Comparison of ENCODE assay signal across 17 cellular contexts in the genomic region with DNA sequence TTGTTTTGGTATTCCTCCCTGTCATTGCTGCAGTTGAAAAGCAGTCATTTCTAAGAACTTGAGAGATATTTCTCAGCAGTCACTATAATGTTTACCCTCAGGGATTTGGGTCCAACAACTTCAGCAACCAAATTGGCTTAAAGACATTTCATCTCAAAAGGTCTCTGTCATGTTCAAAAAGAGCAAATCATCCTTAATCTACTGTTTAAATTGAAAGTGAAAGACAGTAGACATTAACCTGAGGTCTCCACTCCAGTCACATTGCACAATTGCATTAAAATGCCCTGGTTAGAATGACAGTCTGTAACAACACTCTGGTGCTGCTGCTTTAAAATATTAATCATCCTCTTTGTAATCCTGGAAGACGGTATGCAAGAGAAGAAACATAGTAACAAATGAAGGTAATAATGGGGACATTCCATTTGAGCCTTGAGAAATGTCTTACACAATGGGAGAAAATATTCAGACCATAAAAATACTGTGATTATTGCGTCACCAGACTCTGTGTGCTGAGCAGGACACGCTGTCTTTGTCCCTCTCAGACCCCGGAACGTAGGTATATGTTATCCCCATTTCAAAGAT.
DNase-seq lines count a peak whose midpoint lies in the region; ATAC-seq, FAIRE-seq and TF ChIP-seq lines count a peak whose summit lies in the region.
"Had no signal": no experiment of that assay in that cellular context is flagged by ENCODE, and none has a peak within 500 bp of the region (broad histone marks: within the 10 kb centered on the region; RNA-seq: fewer than 3 reads in every experiment).

No MANE protein-coding gene starts in this region.

- no peaks in the 10 kb centered on the region for H3K27me3 Mint-ChIP-seq in GM23338 (ENCODE audit: insufficient read depth, low read depth, poor library complexity)
- H3K27me3 Mint-ChIP-seq in T-helper 17 cell: no peaks in the 10 kb centered on the region

- H4K20me1 ChIP-seq in GM23338 (replicated peaks; ENCODE audit: insufficient read depth): no peaks in the 10 kb centered on the region
- H4K20me1 ChIP-seq in MM.1S (ENCODE audit: insufficient read depth, low read length): no peaks in the 10 kb centered on the region
- H4K20me1 ChIP-seq in K562 (replicated peaks; ENCODE audit: control insufficient read depth, insufficient read depth, low read length): no peaks in the 10 kb centered on the region
- H4K20me1 ChIP-seq in smooth muscle cell (ENCODE audit: low read depth): no peaks in the 10 kb centered on the region

- H3K27me3 ChIP-seq in GM23338 (ENCODE audit: insufficient read depth): no peaks in the 10 kb centered on the region
- H3K27me3 ChIP-seq in MM.1S (replicated peaks; ENCODE audit: insufficient read depth, low read length): no peaks in the 10 kb centered on the region
- H3K27me3 ChIP-seq in K562 (ENCODE audit: control insufficient read depth in 2 of 2, insufficient read depth in 2 of 2, low read length in 2 of 2): no peaks in the 10 kb centered on the region
- H3K27me3 ChIP-seq in smooth muscle cell (ENCODE audit: low read depth): no peaks in the 10 kb centered on the region
- H3K27me3 ChIP-seq: heart left ventricle, right atrium auricular region, upper lobe of right lung had no signal

- H3K9me1 ChIP-seq in K562 (ENCODE audit: control insufficient read depth, insufficient read depth, low read length): no peaks in the 10 kb centered on the region

- TF ChIP-seq CTCF in GM23338 (conservative IDR thresholded peaks at IDR 0.05; ENCODE audit: low read depth in 2 of 2) (no peak), MM.1S (IDR thresholded peaks at IDR 0.05; ENCODE audit: low read length) (no peak), K562 (IDR thresholded peaks at IDR 0.05 in 2 of 3, conservative IDR thresholded peaks at IDR 0.05 in 1 of 3; ENCODE audit: insufficient read depth in 2 of 3, low read depth in 1 of 3, low read length in 3 of 3) (no peak), smooth muscle cell (IDR thresholded peaks at IDR 0.05; ENCODE audit: borderline replicate concordance, insufficient read depth, poor library complexity, severe bottlenecking) (no peak)

- H3K4me3 ChIP-seq in GM23338 (no peak overlapping the region), MM.1S (ENCODE audit: low read length) (no peak overlapping the region), K562 (no peak overlapping the region), smooth muscle cell (no peak overlapping the region)
- H3K4me3 ChIP-seq: coronary artery, heart left ventricle, right atrium auricular region, upper lobe of right lung had no signal

- no peak for FAIRE-seq in K562 (lab: Jason Lieb, UNC)

- H3K4me1 ChIP-seq in GM23338 (ENCODE audit: insufficient read depth) (peaks cover 19% of the 10 kb centered on the region; the same call in 1 of the 2 replicates), MM.1S (ENCODE audit: low read length) (no peaks in the 10 kb centered on the region), K562 (replicated peaks in 1 of 2; ENCODE audit: control insufficient read depth in 2 of 2, insufficient read depth in 2 of 2, low read length in 2 of 2) (no peaks in the 10 kb centered on the region), smooth muscle cell (ENCODE audit: low read depth) (no peaks in the 10 kb centered on the region)
- H3K4me1 ChIP-seq: heart left ventricle, right atrium auricular region, upper lobe of right lung had no signal

- H3K9me2 ChIP-seq in GM23338 (ENCODE audit: insufficient read depth): peaks cover 11% of the 10 kb centered on the region
- no peaks in the 10 kb centered on the region for H3K9me2 ChIP-seq in MM.1S (replicated peaks; ENCODE audit: insufficient read depth, low read length)

- H3K4me1 Mint-ChIP-seq in GM23338 (peaks cover 18% of the 10 kb centered on the region), T-helper 17 cell (no peaks in the 10 kb centered on the region)
- H3K4me1 Mint-ChIP-seq in stimulated activated effector memory CD8-positive, alpha-beta T cell treated with anti-CD3 and anti-CD28 coated beads, Interleukin-12 subunit alpha, Interleukin-12 subunit beta, amount 100 ng/mL, for 72 hours: no peaks in the 10 kb centered on the region

- no peak for TF ChIP-seq POLR2A in K562 (conservative IDR thresholded peaks at IDR 0.05)

- H3K9me3 Mint-ChIP-seq in GM23338: no peaks in the 10 kb centered on the region
- H3K9me3 Mint-ChIP-seq in stimulated activated effector memory CD8-positive, alpha-beta T cell treated with anti-CD3 and anti-CD28 coated beads, Interleukin-12 subunit alpha, Interleukin-12 subunit beta, amount 100 ng/mL, for 72 hours: peaks cover 6% of the 10 kb centered on the region

- H3K79me2 ChIP-seq in GM23338 (replicated peaks; ENCODE audit: insufficient read depth) (no peaks in the 10 kb centered on the region), MM.1S (ENCODE audit: low read length) (no peaks in the 10 kb centered on the region), K562 (ENCODE audit: control insufficient read depth, insufficient read depth, low read length) (no peaks in the 10 kb centered on the region), smooth muscle cell (ENCODE audit: low read depth) (no peaks in the 10 kb centered on the region)

- H3K9me3 ChIP-seq in MM.1S (replicated peaks; ENCODE audit: insufficient read depth, low read length) (no peaks in the 10 kb centered on the region), K562 (replicated peaks; ENCODE audit: control insufficient read depth, insufficient read depth, low read depth, low read length) (no peaks in the 10 kb centered on the region), T-helper 17 cell (ENCODE audit: control insufficient read depth, low read length, poor library complexity, severe bottlenecking) (no peaks in the 10 kb centered on the region), smooth muscle cell (replicated peaks; ENCODE audit: low read depth) (no peaks in the 10 kb centered on the region)
- H3K9me3 ChIP-seq: heart left ventricle, right atrium auricular region, upper lobe of right lung had no signal

- H2AFZ ChIP-seq in GM23338 (peak overlapping the region; percentile 91), MM.1S (ENCODE audit: low read length) (no peak overlapping the region), K562 (ENCODE audit: low read depth, low read length) (no peak overlapping the region), smooth muscle cell (ENCODE audit: low read depth) (no peak overlapping the region)

- ATAC-seq in GM23338 (no peak), K562 (no peak), T-helper 17 cell (no peak)
- ATAC-seq in stimulated activated effector memory CD8-positive, alpha-beta T cell treated with anti-CD3 and anti-CD28 coated beads, Interleukin-12 subunit alpha, Interleukin-12 subunit beta, amount 100 ng/mL, for 72 hours: no peak
- ATAC-seq: heart left ventricle, upper lobe of right lung had no signal

- H3K36me3 ChIP-seq in GM23338 (ENCODE audit: insufficient read depth) (no peaks in the 10 kb centered on the region), MM.1S (replicated peaks; ENCODE audit: insufficient read depth, low read length) (no peaks in the 10 kb centered on the region), K562 (ENCODE audit: control insufficient read depth, insufficient read depth, low read length) (no peaks in the 10 kb centered on the region), smooth muscle cell (ENCODE audit: low read depth) (no peaks in the 10 kb centered on the region)
- H3K36me3 ChIP-seq: heart left ventricle, right atrium auricular region, upper lobe of right lung had no signal

- in situ Hi-C loops in K562 (cut with MboI): no loop called here

- POLR2A ChIA-PET in K562 (lab: Yijun Ruan, JAX): no interaction called here

- no peak overlapping the region for H3K27ac ChIP-seq in GM23338 (ENCODE audit: low read depth)
- H3K27ac ChIP-seq in MM.1S (ENCODE audit: low read length): no peak overlapping the region
- no peak overlapping the region for H3K27ac ChIP-seq in K562 (ENCODE audit: extremely low read depth, low read depth, low read length)
- no peak overlapping the region for H3K27ac ChIP-seq in smooth muscle cell (ENCODE audit: low read depth)
- H3K27ac ChIP-seq: coronary artery, heart left ventricle, right atrium auricular region, upper lobe of right lung had no signal

- TF ChIP-seq EP300 in K562 (IDR thresholded peaks at IDR 0.05; ENCODE audit: low read length): no peak

- intact Hi-C loops in K562 (cut with micrococcal nuclease): no loop called here

- H3K4me2 ChIP-seq in GM23338 (no peak overlapping the region), MM.1S (ENCODE audit: low read depth, low read length) (peak overlapping the region; percentile 34; the same call in 1 of the 2 replicates), K562 (ENCODE audit: insufficient read depth, low read length) (no peak overlapping the region), smooth muscle cell (no peak overlapping the region)

- BruUV-seq in K562 (replicated peaks; lab: Mats Ljungman, UMichigan): no TSS peak

- no peak overlapping the region for H3K4me3 Mint-ChIP-seq in GM23338
- H3K4me3 Mint-ChIP-seq in T-helper 17 cell: no peak overlapping the region
- no peak overlapping the region for H3K4me3 Mint-ChIP-seq in stimulated activated effector memory CD8-positive, alpha-beta T cell treated with anti-CD3 and anti-CD28 coated beads, Interleukin-12 subunit alpha, Interleukin-12 subunit beta, amount 100 ng/mL, for 72 hours

- DNase-seq in GM23338 (ENCODE audit: low spot score): no peak
- DNase-seq in MM.1S: peak; percentile 38
- no peak for DNase-seq in K562 (ENCODE audit: extremely low read depth in 1 of 4, low spot score in 3 of 4)
- DNase-seq in medulla oblongata (ENCODE audit: extremely low spot score): peak; percentile 12
- no peak for DNase-seq in T-helper 17 cell
- DNase-seq in stimulated activated effector memory CD8-positive, alpha-beta T cell treated with anti-CD3 and anti-CD28 coated beads, Interleukin-12 subunit alpha, Interleukin-12 subunit beta, amount 100 ng/mL, for 72 hours (ENCODE audit: low spot score in 2 of 2): no peak
- no peak for DNase-seq in smooth muscle cell (lab: John Stamatoyannopoulos, UW; ENCODE audit: unreplicated experiment)
- DNase-seq: AML-193; Calu3; heart left ventricle; kidney glomerular epithelial cell; NCI-H187; NCI-H748 treated with DMSO at 0.1 percent for 48 hours; stimulated activated CD4-positive, alpha-beta T cell treated with anti-CD3 and anti-CD28 coated beads, Interleukin-2, amount 100 ng/mL, for 24 hours; upper lobe of right lung had no signal

- CTCF ChIA-PET in K562 (lab: Yijun Ruan, JAX; ENCODE audit: low intra/inter-chr PET ratio): no interaction called here

- H3K9ac ChIP-seq in MM.1S (ENCODE audit: low read length) (no peak overlapping the region), K562 (ENCODE audit: insufficient read depth in 1 of 2, low read depth in 2 of 2, low read length in 2 of 2) (no peak overlapping the region), smooth muscle cell (ENCODE audit: low read depth) (no peak overlapping the region)

- TF ChIP-seq RAD21 in K562 (CRISPR knock-in tag; conservative IDR thresholded peaks at IDR 0.05 in 1 of 2, IDR thresholded peaks at IDR 0.05 in 1 of 2): no peak

- 1% methylated on average over 5 of the region's 5 CpGs for WGBS in K562 (ENCODE audit: insufficient coverage, low coverage, missing lambda C conversion rate)
- 76% methylated on average over 5 of the region's 5 CpGs for WGBS in smooth muscle cell (ENCODE audit: low lambda C conversion rate)

- H3K36me3 Mint-ChIP-seq in GM23338 (ENCODE audit: low read depth) (no peaks in the 10 kb centered on the region; the same call in 2 of the 3 replicates), T-helper 17 cell (ENCODE audit: low read depth) (no peaks in the 10 kb centered on the region)
- no peaks in the 10 kb centered on the region for H3K36me3 Mint-ChIP-seq in stimulated activated effector memory CD8-positive, alpha-beta T cell treated with anti-CD3 and anti-CD28 coated beads, Interleukin-12 subunit alpha, Interleukin-12 subunit beta, amount 100 ng/mL, for 72 hours

- no peak overlapping the region for H3K27ac Mint-ChIP-seq in GM23338
- H3K27ac Mint-ChIP-seq in T-helper 17 cell: no peak overlapping the region
- no peak overlapping the region for H3K27ac Mint-ChIP-seq in stimulated activated effector memory CD8-positive, alpha-beta T cell treated with anti-CD3 and anti-CD28 coated beads, Interleukin-12 subunit alpha, Interleukin-12 subunit beta, amount 100 ng/mL, for 72 hours

- H3F3A ChIP-seq in GM23338 (replicated peaks; ENCODE audit: low read depth) (no peaks in the 10 kb centered on the region), MM.1S (ENCODE audit: insufficient read depth, low read length) (no peaks in the 10 kb centered on the region), smooth muscle cell (ENCODE audit: low read depth) (no peaks in the 10 kb centered on the region)

Comparison
In these comparisons a context has a peak if more than half of its experiments do, and no peak if none do; other contexts are left out.
1. DNase-seq: peak in MM.1S (single experiment) and medulla oblongata (single experiment); none in GM23338 (single experiment), K562 (0 of 4), T-helper 17 cell (0 of 3), stimulated activated effector memory CD8-positive, alpha-beta T cell treated with anti-CD3 and anti-CD28 coated beads, Interleukin-12 subunit alpha, Interleukin-12 subunit beta, amount 100 ng/mL, for 72 hours (0 of 2) and smooth muscle cell (single experiment).